ENCODE assay signal across 8 cellular contexts in the genomic region with DNA sequence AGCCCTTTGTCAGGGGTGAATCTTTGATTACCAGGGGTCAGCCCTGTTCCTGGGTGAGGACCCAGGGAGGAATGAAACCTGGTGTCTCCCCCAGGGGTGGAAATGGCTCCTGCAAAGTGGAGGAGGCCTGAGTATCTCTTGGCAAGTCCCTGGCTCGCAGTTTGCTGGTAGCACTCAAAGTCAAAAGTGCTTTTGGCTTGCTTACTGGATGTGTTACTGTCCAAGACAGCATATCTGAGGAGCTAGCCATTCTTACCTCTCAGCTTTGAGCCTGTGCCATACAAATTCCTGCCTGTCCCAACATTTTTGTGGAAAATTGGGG. TPM values are rescaled to one million over a fixed set of nuclear protein-coding genes. Genes with fewer than 3 reads are reported as not detected.
DNase-seq lines count a peak whose midpoint lies in the region; ATAC-seq and TF ChIP-seq lines count a peak whose summit lies in the region.

No MANE protein-coding gene starts in this region.

- 0 to 10% (median 2%) methylated on average over 1 of the region's 1 CpG for WGBS in heart left ventricle, 4 donors

- in situ Hi-C loops in gastrocnemius medialis (cut with MboI; ENCODE audit: low sequenced_read_pairs in 4 of 4) = no loop called here

- intact Hi-C loops in heart left ventricle (cut with DNase I) = loop anchor here in 2 of 10 donors (5.0 to 10.0 kb wide), 2 partner anchors 51 to 79 kb away; no protein-coding TSS in a partner anchor
- intact Hi-C loops in gastrocnemius medialis (cut with DNase I; ENCODE audit: low total_unique reads) = loop anchor here (5.0 kb wide), 1 partner anchor 106 kb away; no protein-coding TSS in a partner anchor

- peak; percentile 38 for DNase-seq in Daoy (ENCODE audit: low read depth)
- no peak for DNase-seq in WTC11 (ENCODE audit: low spot score)
- no peak for DNase-seq in heart left ventricle
- DNase-seq in gastrocnemius medialis = no peak
- DNase-seq in hypothalamus (lab: John Stamatoyannopoulos, UW) = no peak
- no peak for DNase-seq in activated naive CD4-positive, alpha-beta T cell treated with Interleukin-2 at 50 U/mL for 16 hours

- H3K4me1 Mint-ChIP-seq in WTC11 = peaks cover 61% of the 10 kb centered on the region

- H3K9me3 ChIP-seq in heart left ventricle (peaks cover 0 to 10% (median 7%) of the 10 kb centered on the region in 12 donors), gastrocnemius medialis (no peaks in the 10 kb centered on the region)

- peak overlapping the region; percentile 96 for H3K27ac Mint-ChIP-seq in WTC11

- ATAC-seq in WTC11 (no peak), heart left ventricle (peak in 3 of 4 donors; percentile 51 to 68 (median 62)), gastrocnemius medialis (peak; percentile 39 to 48), HG02798 (IDR thresholded peaks at IDR 0.05; ENCODE audit: poor library complexity, unreplicated experiment) (no peak), HG02938 (IDR thresholded peaks at IDR 0.05; ENCODE audit: unreplicated experiment) (no peak)

- H3K27ac ChIP-seq in heart left ventricle (peak overlapping the region in 7 of 12 donors; percentile 2 to 59 (median 43)), gastrocnemius medialis (peak overlapping the region; percentile 56 to 63 (median 58))

- H3K27me3 Mint-ChIP-seq in WTC11 (ENCODE audit: low read depth) = no peaks in the 10 kb centered on the region

- H3K4me1 ChIP-seq in heart left ventricle (peaks cover 0 to 38% (median 7%) of the 10 kb centered on the region in 12 donors), gastrocnemius medialis (peaks cover 39% of the 10 kb centered on the region in 2 donors)

- peak overlapping the region in 10 of 12 donors; percentile 17 to 51 (median 38) for H3K4me3 ChIP-seq in heart left ventricle
- peak overlapping the region; percentile 14 to 55 (median 26) for H3K4me3 ChIP-seq in gastrocnemius medialis

- no peak for TF ChIP-seq CTCF in WTC11 (IDR thresholded peaks at IDR 0.05)
- TF ChIP-seq CTCF in heart left ventricle (IDR thresholded peaks at IDR 0.05) = no peak
- TF ChIP-seq CTCF in gastrocnemius medialis (IDR thresholded peaks at IDR 0.05 in 4 of 5, conservative IDR thresholded peaks at IDR 0.05 in 1 of 5) = no peak

- POLR2A ChIA-PET in WTC11 (lab: Charles Lee) = interaction anchor here (0.5 kb wide), 1 partner anchor 644 kb away, joined by 5 read pairs; no protein-coding TSS in a partner anchor

- H3K36me3 ChIP-seq in heart left ventricle (peaks cover 0 to 7% (median 0%) of the 10 kb centered on the region in 9 donors), gastrocnemius medialis (no peaks in the 10 kb centered on the region)

- CTCF ChIA-PET in WTC11 (lab: Charles Lee) = interaction anchor here (0.5 to 1.1 kb wide), 2 partner anchors 9 to 77 kb away, joined by 3 to 5 read pairs; no protein-coding TSS in a partner anchor

- H3K9me3 Mint-ChIP-seq in WTC11 = peaks cover 17% of the 10 kb centered on the region

- H3K4me3 Mint-ChIP-seq in WTC11 = no peak overlapping the region

- H3K27me3 ChIP-seq in heart left ventricle (no peaks in the 10 kb centered on the region), gastrocnemius medialis (no peaks in the 10 kb centered on the region)

- peaks cover 18% of the 10 kb centered on the region for H3K36me3 Mint-ChIP-seq in WTC11

- TF ChIP-seq POLR2A in heart left ventricle (IDR thresholded peaks at IDR 0.05) (no peak), gastrocnemius medialis (IDR thresholded peaks at IDR 0.05) (no peak)

TF ChIP-seq in WTC11, 78 proteins besides CTCF, POLR2A, EP300 and RAD21:
- TF ChIP-seq, protein P1, sequence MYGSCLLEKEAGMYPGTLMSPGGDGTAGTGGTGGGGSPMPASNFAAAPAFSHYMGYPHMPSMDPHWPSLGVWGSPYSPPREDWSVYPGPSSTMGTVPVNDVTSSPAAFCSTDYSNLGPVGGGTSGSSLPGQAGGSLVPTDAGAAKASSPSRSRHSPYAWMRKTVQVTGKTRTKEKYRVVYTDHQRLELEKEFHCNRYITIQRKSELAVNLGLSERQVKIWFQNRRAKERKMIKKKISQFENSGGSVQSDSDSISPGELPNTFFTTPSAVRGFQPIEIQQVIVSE (CRISPR knock-in tag; IDR thresholded peaks at IDR 0.05; ENCODE audit: borderline replicate concordance) = no peak
- TF ChIP-seq FOXP1 (CRISPR knock-in tag; IDR thresholded peaks at IDR 0.05; ENCODE audit: borderline replicate concordance) = no peak
- TF ChIP-seq TEAD4 (CRISPR knock-in tag; IDR thresholded peaks at IDR 0.05) = no peak
- TF ChIP-seq, protein P2, sequence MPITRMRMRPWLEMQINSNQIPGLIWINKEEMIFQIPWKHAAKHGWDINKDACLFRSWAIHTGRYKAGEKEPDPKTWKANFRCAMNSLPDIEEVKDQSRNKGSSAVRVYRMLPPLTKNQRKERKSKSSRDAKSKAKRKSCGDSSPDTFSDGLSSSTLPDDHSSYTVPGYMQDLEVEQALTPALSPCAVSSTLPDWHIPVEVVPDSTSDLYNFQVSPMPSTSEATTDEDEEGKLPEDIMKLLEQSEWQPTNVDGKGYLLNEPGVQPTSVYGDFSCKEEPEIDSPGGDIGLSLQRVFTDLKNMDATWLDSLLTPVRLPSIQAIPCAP (CRISPR knock-in tag; IDR thresholded peaks at IDR 0.05) = no peak
- TF ChIP-seq MLX (CRISPR knock-in tag; IDR thresholded peaks at IDR 0.05) = no peak
- no peak for TF ChIP-seq MXD4 (CRISPR knock-in tag; IDR thresholded peaks at IDR 0.05; ENCODE audit: borderline replicate concordance)
- TF ChIP-seq ZMAT4 (CRISPR knock-in tag; IDR thresholded peaks at IDR 0.05) = no peak
- no peak for TF ChIP-seq FOXP4 (CRISPR knock-in tag; IDR thresholded peaks at IDR 0.05)
- TF ChIP-seq ZNF423 (CRISPR knock-in tag; IDR thresholded peaks at IDR 0.05) = no peak
- TF ChIP-seq AR (CRISPR knock-in tag; IDR thresholded peaks at IDR 0.05) = no peak

RNA-seq across cellular contexts. Expression of gene ZNF618, which starts 9.9 kb away (rescaled TPM):
- total RNA-seq in Daoy (2014; rRNA removed; shearing (Covaris generic)) = 5.0 and 6.3 TPM in 2 replicates
- total RNA-seq in WTC11 (2021) (21.5 to 23.9 TPM (median 22.0 TPM) in 3 replicates), heart left ventricle (1 to 10 TPM in 8 of 9 donors, under 1 TPM in 1; 0.81 to 4.2 (median 2.0) TPM), gastrocnemius medialis (1 to 10 TPM in 2 of 4 donors, under 1 TPM in 2; 0.26 to 1.2 (median 1.0) TPM)
- polyA plus RNA-seq in heart left ventricle = 1 to 10 TPM in 1 of 2 donors, under 1 TPM in 1; 0.95 to 1.0 TPM

Comparison
In these comparisons a context has a peak if more than half of its experiments do, and no peak if none do; other contexts are left out.
1. ATAC-seq: peak in heart left ventricle (3 of 4) and gastrocnemius medialis (2 of 2); none in WTC11 (single experiment), HG02798 (single experiment) and HG02938 (single experiment).